13 cellular contexts compared by ENCODE assay signal in the genomic region with DNA sequence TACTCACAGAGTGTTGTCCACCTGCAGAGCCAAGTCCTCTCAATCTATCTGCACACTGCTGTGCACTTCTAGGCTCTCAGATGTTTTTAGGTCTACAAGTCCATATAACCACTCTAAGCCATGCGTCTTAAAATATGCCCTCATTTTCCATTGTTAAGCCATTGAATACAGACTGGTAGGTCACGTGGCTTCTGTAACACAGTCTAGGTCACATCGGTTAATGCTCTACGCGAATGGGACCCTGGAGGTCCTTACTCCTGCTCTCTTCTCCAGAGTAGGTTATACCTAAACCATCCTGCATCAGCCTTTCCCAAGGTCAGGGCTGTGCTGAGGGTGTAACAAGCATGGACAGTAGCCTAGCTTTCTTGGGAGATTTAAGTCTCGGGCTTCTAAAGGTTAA. TPM values are rescaled to one million over a fixed set of nuclear protein-coding genes. Genes with fewer than 3 reads are reported as not detected.
A peak's percentile ranks its signal among the peaks of the same experiment; 100 is the strongest.
DNase-seq lines count a peak whose midpoint lies in the region; ATAC-seq and TF ChIP-seq lines count a peak whose summit lies in the region.
"Had no signal": no experiment of that assay in that cellular context is flagged by ENCODE, and none has a peak within 500 bp of the region (broad histone marks: within the 10 kb centered on the region; RNA-seq: fewer than 3 reads in every experiment).

No MANE protein-coding gene starts in this region.

- 79% methylated on average over 6 of the region's 6 CpGs for WGBS in smooth muscle cell (ENCODE audit: low lambda C conversion rate)

- peak overlapping the region; percentile 85 to 100 (median 96) for H3K4me3 Mint-ChIP-seq in CD4-positive, alpha-beta memory T cell
- H3K4me3 Mint-ChIP-seq: nephron progenitor cell had no signal

- H3K27me3 ChIP-seq in CD4-positive, alpha-beta memory T cell (ENCODE audit: insufficient read depth, low read length), result no peaks in the 10 kb centered on the region
- H3K27me3 ChIP-seq in Peyer's patch (no peaks in the 10 kb centered on the region), smooth muscle cell (ENCODE audit: low read depth) (peaks cover 46% of the 10 kb centered on the region)

- H3K4me1 ChIP-seq in CD4-positive, alpha-beta memory T cell (ENCODE audit: insufficient read depth, low read length), result peaks cover 94% of the 10 kb centered on the region
- H3K4me1 ChIP-seq in Peyer's patch, result peaks cover 0 to 4% (median under 1%) of the 10 kb centered on the region in 4 donors
- H3K4me1 ChIP-seq in smooth muscle cell (ENCODE audit: low read depth), result no peaks in the 10 kb centered on the region

- no peaks in the 10 kb centered on the region for H3K9me3 ChIP-seq in CD4-positive, alpha-beta memory T cell (ENCODE audit: control insufficient read depth in 1 of 2, low read length in 2 of 2)
- H3K9me3 ChIP-seq in Peyer's patch (no peaks in the 10 kb centered on the region), smooth muscle cell (replicated peaks; ENCODE audit: low read depth) (no peaks in the 10 kb centered on the region)

- H3K9ac ChIP-seq in smooth muscle cell (ENCODE audit: low read depth), result no peak overlapping the region

- peak overlapping the region; percentile 68 to 76 for H3K4me3 ChIP-seq in CD4-positive, alpha-beta memory T cell (ENCODE audit: low read length in 2 of 2)
- H3K4me3 ChIP-seq in Peyer's patch (peak overlapping the region; percentile 15 to 41 (median 21)), skin epidermis (peak overlapping the region in 6 of 7 experiments; percentile 15 to 33 (median 24)), smooth muscle cell (no peak overlapping the region)

- peaks cover 21% of the 10 kb centered on the region in 2 donors for H3K36me3 Mint-ChIP-seq in CD4-positive, alpha-beta memory T cell

- POLR2A ChIA-PET in CD4-positive, alpha-beta memory T cell (lab: Charles Lee; ENCODE audit: partially characterized antibody), result interaction anchor here (0.7 to 4.6 kb wide), 29 partner anchors 9 to 702 kb away, joined by 3 to 142 read pairs (median 5); a partner anchor contains a TSS

- intact Hi-C loops in CD4-positive, alpha-beta memory T cell (cut with micrococcal nuclease), result loop anchor here (1.0 to 2.0 kb wide), 4 partner anchors 15 to 28 kb away; a partner anchor contains a TSS

- no peak for TF ChIP-seq POLR2A in Peyer's patch (IDR thresholded peaks at IDR 0.05)

- H3K9me3 Mint-ChIP-seq in CD4-positive, alpha-beta memory T cell, result no peaks in the 10 kb centered on the region
- H3K9me3 Mint-ChIP-seq: nephron progenitor cell had no signal

- no peaks in the 10 kb centered on the region for H3K27me3 Mint-ChIP-seq in CD4-positive, alpha-beta memory T cell

- H3F3A ChIP-seq in smooth muscle cell (ENCODE audit: low read depth), result no peaks in the 10 kb centered on the region

- peak overlapping the region; percentile 60 for H3K27ac ChIP-seq in CD4-positive, alpha-beta memory T cell (ENCODE audit: low read depth, low read length)
- H3K27ac ChIP-seq in Peyer's patch (peak overlapping the region; percentile 47 to 66 (median 54)), caudate nucleus (ENCODE audit: low read depth, low read length) (peak overlapping the region; percentile 40), skin epidermis (peak overlapping the region in 18 of 21 experiments; percentile 3 to 90 (median 56)), smooth muscle cell (ENCODE audit: low read depth) (no peak overlapping the region)

- H3K4me1 Mint-ChIP-seq in CD4-positive, alpha-beta memory T cell, result peaks cover 63 to 66% (median 65%) of the 10 kb centered on the region in 4 donors
- H3K4me1 Mint-ChIP-seq: nephron progenitor cell had no signal

- H3K79me2 ChIP-seq in smooth muscle cell (ENCODE audit: low read depth), result no peaks in the 10 kb centered on the region

- DNase-seq in CD4-positive, alpha-beta memory T cell, result peak in 1 of 5 donors; percentile 59
- no peak for DNase-seq in Peyer's patch
- DNase-seq in caudate nucleus (lab: John Stamatoyannopoulos, UW), result no peak
- no peak for DNase-seq in NCI-H446 (lab: John Stamatoyannopoulos, UW)
- DNase-seq in smooth muscle cell (lab: John Stamatoyannopoulos, UW; ENCODE audit: unreplicated experiment), result no peak
- no peak for DNase-seq in stimulated activated naive CD4-positive, alpha-beta T cell treated with Interleukin-2 at 50 U/mL for 16 hours (lab: John Stamatoyannopoulos, UW)
- DNase-seq: activated effector memory CD4-positive, alpha-beta T cell treated with anti-CD3 and anti-CD28 coated beads, Interleukin-2, amount 50 U/mL, for 16 hours; NCI-H1417; NCI-H524 treated with DMSO at 0.1 percent for 48 hours; nephron progenitor cell; RPMI8226 had no signal

- H3K4me2 ChIP-seq in smooth muscle cell, result no peak overlapping the region

- no peak overlapping the region for H2AFZ ChIP-seq in smooth muscle cell (ENCODE audit: low read depth)

- H3K36me3 ChIP-seq in CD4-positive, alpha-beta memory T cell (ENCODE audit: insufficient read depth, low read length), result no peaks in the 10 kb centered on the region
- H3K36me3 ChIP-seq in Peyer's patch (peaks cover 0 to 5% (median 0%) of the 10 kb centered on the region in 3 donors), smooth muscle cell (ENCODE audit: low read depth) (no peaks in the 10 kb centered on the region)

- no peaks in the 10 kb centered on the region for H4K20me1 ChIP-seq in smooth muscle cell (ENCODE audit: low read depth)

- no peak for ATAC-seq in HG03095 (IDR thresholded peaks at IDR 0.05; ENCODE audit: unreplicated experiment)

- TF ChIP-seq CTCF in Peyer's patch (IDR thresholded peaks at IDR 0.05), result no peak
- TF ChIP-seq CTCF in smooth muscle cell (IDR thresholded peaks at IDR 0.05; ENCODE audit: borderline replicate concordance, insufficient read depth, poor library complexity, severe bottlenecking), result no peak

- H3K27ac Mint-ChIP-seq in CD4-positive, alpha-beta memory T cell, result peak overlapping the region; percentile 82 to 99 (median 93)
- H3K27ac Mint-ChIP-seq: nephron progenitor cell had no signal

- CTCF ChIA-PET in CD4-positive, alpha-beta memory T cell (lab: Charles Lee; ENCODE audit: partially characterized antibody), result interaction anchor here (0.7 to 4.3 kb wide), 16 partner anchors 9 to 130 kb away, joined by 3 to 47 read pairs (median 5); a partner anchor contains a TSS

RNA-seq across cellular contexts. Expression of a gene that starts 0.8 kb away (rescaled TPM):
- 100 to 1,000 TPM; 115 to 116 TPM for total RNA-seq in CD4-positive, alpha-beta memory T cell
- 100 to 1,000 TPM; 169 to 194 TPM for polyA plus RNA-seq in CD4-positive, alpha-beta memory T cell
- 10 to 100 TPM in 3 of 4 donors, 1 to 10 TPM in 1; 7.5 to 83.3 (median 14.4) TPM for total RNA-seq in Peyer's patch
- not detected in 2 replicates for total RNA-seq in smooth muscle cell
- not detected in 2 replicates for polyA plus RNA-seq in smooth muscle cell

RNA-seq across cellular contexts. Expression of a gene that starts 28.2 kb away (rescaled TPM):
- total RNA-seq in CD4-positive, alpha-beta memory T cell, result 10 to 100 TPM; 29.9 to 32.0 TPM
- 10 to 100 TPM; 12.3 to 12.6 TPM for polyA plus RNA-seq in CD4-positive, alpha-beta memory T cell
- total RNA-seq in Peyer's patch (10 to 100 TPM in 1 of 4 donors, 1 to 10 TPM in 2, under 1 TPM in 1; 0.83 to 15.4 (median 7.8) TPM), smooth muscle cell (7.7 and 9.0 TPM in 2 replicates)
- 1.7 and 5.4 TPM in 2 replicates for polyA plus RNA-seq in smooth muscle cell

RNA-seq across cellular contexts. Expression of a gene that starts 40.1 kb away (rescaled TPM):
- total RNA-seq in CD4-positive, alpha-beta memory T cell, result 1 to 10 TPM; 2.9 to 3.7 TPM
- polyA plus RNA-seq in CD4-positive, alpha-beta memory T cell, result 1 to 10 TPM in 1 of 2 donors, under 1 TPM in 1; 0.64 to 4.2 TPM
- 10 to 100 TPM; 21.0 to 32.4 (median 22.3) TPM for total RNA-seq in Peyer's patch
- total RNA-seq in smooth muscle cell, result 40.0 and 53.9 TPM in 2 replicates
- 5.5 and 21.6 TPM in 2 replicates for polyA plus RNA-seq in smooth muscle cell

RNA-seq across cellular contexts. Expression of a gene that starts 47.6 kb away (rescaled TPM):
- total RNA-seq in CD4-positive, alpha-beta memory T cell, result not detected
- not detected for polyA plus RNA-seq in CD4-positive, alpha-beta memory T cell
- total RNA-seq in Peyer's patch, result under 1 TPM in 2 of 4 donors, not detected in 2; 0.13 to 0.38 TPM
- 0.13 and 0.40 TPM in 2 replicates for total RNA-seq in smooth muscle cell
- polyA plus RNA-seq in smooth muscle cell, result 0.22 and 0.31 TPM in 2 replicates
